In the genomic region with DNA sequence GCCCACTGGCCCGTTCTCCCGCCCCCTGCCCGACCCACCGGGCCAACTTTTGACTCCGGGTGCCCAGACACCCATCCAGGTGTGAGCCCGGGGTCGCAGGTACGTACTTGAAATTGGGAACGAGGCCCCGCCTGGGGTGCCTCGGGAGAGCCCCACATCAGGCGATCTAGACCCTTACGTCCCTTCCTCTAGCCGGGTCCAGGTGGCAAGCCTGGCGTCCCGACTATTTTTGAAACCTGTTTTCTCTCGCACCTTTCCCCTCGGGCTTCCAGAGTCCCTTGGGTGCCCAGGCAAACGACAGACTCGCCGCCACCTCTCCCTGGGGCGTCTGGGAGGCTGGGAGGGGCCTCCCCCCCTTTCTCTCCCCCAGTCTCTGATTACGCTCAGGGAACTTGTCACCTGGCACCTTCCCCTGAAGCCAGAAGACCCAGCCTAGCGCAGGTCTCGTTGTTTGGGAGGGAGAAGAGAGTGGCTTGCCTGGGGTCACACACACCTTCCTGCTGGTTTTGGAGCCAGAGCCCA, we compare ENCODE assay signal across 8 cellular contexts. TPM values are rescaled to one million over a fixed set of nuclear protein-coding genes. Genes with fewer than 3 reads are reported as not detected.
DNase-seq lines count a peak whose midpoint lies in the region; ATAC-seq, FAIRE-seq and TF ChIP-seq lines count a peak whose summit lies in the region.

No MANE protein-coding gene starts in this region.

- CTCF ChIA-PET in RWPE1 (lab: Yijun Ruan, JAX), result no interaction called here

- no peaks in the 10 kb centered on the region for H3K36me3 ChIP-seq in psoas muscle (ENCODE audit: insufficient read depth in 1 of 2, low read depth in 1 of 2)

- H3K4me3 ChIP-seq in psoas muscle, result peak overlapping the region; percentile 99

- POLR2A ChIA-PET in RWPE1 (lab: Yijun Ruan, JAX; ENCODE audit: low non-redundant PET), result interaction anchor here (0.6 to 0.7 kb wide), 3 partner anchors 13 to 994 kb away, joined by 3 to 4 read pairs (median 4); no protein-coding TSS in a partner anchor

- DNase-seq in GM12891 (ENCODE audit: insufficient read length, low spot score), result no peak
- no peak for DNase-seq in RWPE1 (ENCODE audit: low spot score)
- peak in 1 of 2 donors; percentile 53 for DNase-seq in psoas muscle
- no peak for DNase-seq in NCI-H1092 (lab: John Stamatoyannopoulos, UW)
- no peak for DNase-seq in activated CD4-positive, alpha-beta T cell treated with anti-CD3 and anti-CD28 coated beads, Interleukin-2, amount 50 U/mL, for 48 hours

- no peak for TF ChIP-seq POLR2A in GM12891 (IDR thresholded peaks at IDR 0.05; ENCODE audit: low read depth, low read length)

- 5 to 15% (median 5%) methylated on average over 20 to 25 of the region's 25 CpGs for WGBS in psoas muscle, 3 donors

- no peak for TF ChIP-seq CTCF in RWPE1 (conservative IDR thresholded peaks at IDR 0.05; ENCODE audit: low read depth)
- no peak for TF ChIP-seq CTCF in psoas muscle (IDR thresholded peaks at IDR 0.05)

- ATAC-seq in esophagus mucosa (peak; percentile 3), psoas muscle (peak in 2 of 4 donors; percentile 4 to 8), GM21825 (IDR thresholded peaks at IDR 0.05; ENCODE audit: unreplicated experiment) (no peak), HG03175 (IDR thresholded peaks at IDR 0.05; ENCODE audit: unreplicated experiment) (no peak)

- no peaks in the 10 kb centered on the region for H3K27me3 ChIP-seq in psoas muscle (ENCODE audit: insufficient read depth in 3 of 3, low read length in 2 of 3)

- H3K4me1 ChIP-seq in psoas muscle, result peaks cover 37% of the 10 kb centered on the region

- FAIRE-seq in GM12891 (lab: Jason Lieb, UNC), result peak; percentile 57

- intact Hi-C loops in psoas muscle (cut with DNase I), result no loop called here

- H3K27ac ChIP-seq in RWPE1 (peak overlapping the region; percentile 75), psoas muscle (peak overlapping the region; percentile 96)

- no peaks in the 10 kb centered on the region for H3K9me3 ChIP-seq in psoas muscle

TF ChIP-seq in GM12891, 5 proteins besides CTCF, POLR2A, EP300 and RAD21:
- TF ChIP-seq SPI1 (IDR thresholded peaks at IDR 0.05; ENCODE audit: low read depth, low read length), result no peak
- no peak for TF ChIP-seq POLR2AphosphoS5 (IDR thresholded peaks at IDR 0.05; ENCODE audit: low read depth, low read length)

RNA-seq across cellular contexts. Expression of a gene that starts 0.9 kb away (rescaled TPM):
- polyA plus RNA-seq in GM12891 (2012; ENCODE audit: low read depth, missing spikeins), result 8.4 TPM
- 18.8 TPM for total RNA-seq in esophagus mucosa
- 10 to 100 TPM; 10.1 to 12.9 (median 10.9) TPM for total RNA-seq in psoas muscle
- 10 to 100 TPM in 1 of 3 donors, 1 to 10 TPM in 2; 5.6 to 10.5 (median 6.7) TPM for polyA plus RNA-seq in psoas muscle
